24 cellular contexts compared by ENCODE assay signal in genomic region chr19:15669440-15669839, GRCh38. TPM values are rescaled to one million over a fixed set of nuclear protein-coding genes. Genes with fewer than 3 reads are reported as not detected.
"Had no signal": no experiment of that assay in that cellular context is flagged by ENCODE, and none has a peak within 500 bp of the region (broad histone marks: within the 10 kb centered on the region; RNA-seq: fewer than 3 reads in every experiment).

No MANE protein-coding gene starts in this region.

- H3K36me3 ChIP-seq: MG63, SJSA1 had no signal

- H3K27ac ChIP-seq: HL-60, SJSA1, SK-N-MC had no signal

- H3K4me3 ChIP-seq: MG63, SJSA1, SK-N-MC had no signal

- H3K4me1 ChIP-seq: SJSA1 had no signal

- H3K9me3 ChIP-seq: MG63, SJSA1 had no signal

- DNase-seq: Karpas-422, KG1, MG63, NCI-H1092, NCI-H1105 treated with DMSO at 0.1 percent for 48 hours, NCI-H1417 treated with DMSO at 0.1 percent for 48 hours, NCI-H146, NCI-H1694 treated with DMSO at 0.1 percent for 48 hours, NCI-H1930, NCI-H2081, NCI-H2107, NCI-H2227 treated with DMSO at 0.1 percent for 48 hours, NCI-H524, NCI-H526 treated with DMSO at 0.1 percent for 48 hours, NCI-H748 treated with DMSO at 0.1 percent for 48 hours, Right ventricle myocardium superior, RPMI8226, SIG-M5 had no signal

- FAIRE-seq: HTR-8/SVneo, RCC 7860 had no signal

- H3K27me3 ChIP-seq: SJSA1 had no signal

RNA-seq across cellular contexts. Expression of gene CYP4F12, which starts 3.4 kb away (rescaled TPM):
- total RNA-seq: NCI-H460, SJSA1 had no signal

RNA-seq across cellular contexts. Expression of gene CYP4F3, which starts 28.7 kb away (rescaled TPM):
- total RNA-seq: SJSA1 had no signal

RNA-seq across cellular contexts. Expression of gene CYP4F8, which starts 54.4 kb away (rescaled TPM):
- total RNA-seq: NCI-H460, Right ventricle myocardium superior, SJSA1 had no signal

RNA-seq across cellular contexts. Expression of gene OR10H2, which starts 58.4 kb away (rescaled TPM):
- total RNA-seq: NCI-H460, Right ventricle myocardium superior, SJSA1 had no signal
